In the genomic region with DNA sequence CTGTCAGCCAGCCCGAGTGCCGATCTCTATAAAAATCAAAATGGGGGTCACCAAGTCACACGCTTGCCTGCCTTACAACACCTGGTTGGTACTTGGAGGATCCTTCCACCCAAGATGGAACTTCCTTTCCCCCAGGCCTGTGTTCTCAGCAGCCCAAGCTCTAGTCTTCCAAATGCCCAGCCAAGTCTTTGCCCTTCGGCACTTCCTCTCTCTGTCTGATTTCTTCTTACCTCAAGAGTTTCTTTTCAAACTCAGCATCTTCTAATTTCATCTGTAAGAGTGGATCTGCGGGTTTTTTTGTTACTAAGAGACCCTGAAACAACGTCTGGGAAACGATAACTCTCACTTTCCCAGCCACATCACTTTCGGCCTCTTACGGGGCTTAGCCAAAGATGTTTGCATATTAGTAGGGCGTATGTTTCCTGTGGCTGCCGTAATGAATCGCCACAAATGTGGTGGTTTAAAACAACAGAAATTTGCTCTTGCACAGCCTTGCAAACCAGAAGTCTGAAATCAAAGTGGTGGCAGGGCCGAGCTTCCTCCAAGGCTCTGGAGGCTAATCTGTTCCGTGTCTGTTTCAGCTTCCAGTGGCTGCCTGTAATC, we compare ENCODE assay signal across 10 cellular contexts.
A peak's percentile ranks its signal among the peaks of the same experiment; 100 is the strongest.
DNase-seq lines count a peak whose midpoint lies in the region; ATAC-seq, FAIRE-seq and TF ChIP-seq lines count a peak whose summit lies in the region.
"Had no signal": no experiment of that assay in that cellular context is flagged by ENCODE, and none has a peak within 500 bp of the region (broad histone marks: within the 10 kb centered on the region; RNA-seq: fewer than 3 reads in every experiment).

No MANE protein-coding gene starts in this region.

- no peak overlapping the region for H3K23ac ChIP-seq in H1 (ENCODE audit: insufficient read length)

- H3K9me3 ChIP-seq in H1 (ENCODE audit: insufficient read depth in 2 of 2, low read depth in 1 of 2, low read length in 1 of 2): no peaks in the 10 kb centered on the region
- H3K9me3 ChIP-seq: gastroesophageal sphincter had no signal

- H3K27ac ChIP-seq in H1 (ENCODE audit: low read depth, low read length) (no peak overlapping the region), RWPE1 (no peak overlapping the region)
- H3K27ac ChIP-seq: gastroesophageal sphincter, neural progenitor cell had no signal

- no peak overlapping the region for H4K8ac ChIP-seq in H1 (ENCODE audit: extremely low read depth, insufficient read depth, low read length)

- WGBS in H1 (ENCODE audit: extremely low coverage in 1 of 2, insufficient coverage in 1 of 2, insufficient read length in 1 of 2, insufficient replicate concordance in 2 of 2, low coverage in 1 of 2, low lambda C conversion rate in 2 of 2, missing lambda C conversion rate in 1 of 2), 2 experiments: 90% methylated on average over 14 of the region's 14 CpGs; no CpG with 5 or more reads in 1 of the 2 experiments

- no peak overlapping the region for H2AK5ac ChIP-seq in H1 (ENCODE audit: low read depth, low read length)

- no peak overlapping the region for H2BK15ac ChIP-seq in H1 (ENCODE audit: low read length)

- CTCF ChIA-PET in H1 (lab: Charles Lee; ENCODE audit: partially characterized antibody) (no interaction called here), RWPE1 (lab: Yijun Ruan, JAX) (no interaction called here)

- H4K20me1 ChIP-seq in H1 (replicated peaks in 1 of 2; ENCODE audit: control insufficient read depth in 1 of 2, insufficient read depth in 2 of 2, low read length in 2 of 2): no peaks in the 10 kb centered on the region

- TF ChIP-seq EP300 in H1 (IDR thresholded peaks at IDR 0.05; ENCODE audit: borderline replicate concordance in 1 of 2, low read depth in 2 of 2, low read length in 2 of 2): no peak

- POLR2A ChIA-PET in H1 (lab: Charles Lee; ENCODE audit: partially characterized antibody) (no interaction called here), RWPE1 (lab: Yijun Ruan, JAX; ENCODE audit: low non-redundant PET) (no interaction called here)

- H3K79me2 ChIP-seq in H1 (ENCODE audit: control insufficient read depth in 1 of 2, insufficient read depth in 2 of 2, low read length in 2 of 2): no peaks in the 10 kb centered on the region

- H2BK12ac ChIP-seq in H1 (ENCODE audit: low read depth, low read length): no peak overlapping the region

- H3K9ac ChIP-seq in H1 (replicated peaks in 1 of 4; ENCODE audit: extremely low read depth in 1 of 4, low read depth in 3 of 4, low read length in 3 of 4): no peak overlapping the region
- H3K9ac ChIP-seq: neural progenitor cell had no signal

- no peaks in the 10 kb centered on the region for H3K27me3 ChIP-seq in H1 (replicated peaks in 1 of 4; ENCODE audit: control insufficient read depth in 3 of 4, extremely low read depth in 1 of 4, insufficient read depth in 3 of 4, low read length in 3 of 4)
- H3K27me3 ChIP-seq: gastroesophageal sphincter, neural progenitor cell had no signal

- no peak overlapping the region for H4K5ac ChIP-seq in H1 (ENCODE audit: insufficient read length, low read depth, low read length)

- FAIRE-seq in H1 (lab: Jason Lieb, UNC): peak; percentile 24

- no peak overlapping the region for H3K4me2 ChIP-seq in H1 (ENCODE audit: insufficient read depth in 1 of 2, low read depth in 2 of 2, low read length in 2 of 2)

- no peak overlapping the region for H2BK120ac ChIP-seq in H1 (replicated peaks; ENCODE audit: low read depth, low read length)

- no peaks in the 10 kb centered on the region for H3K79me1 ChIP-seq in H1 (ENCODE audit: low read depth, low read length)

- H3K14ac ChIP-seq in H1 (ENCODE audit: insufficient read length): no peak overlapping the region

- TF ChIP-seq CTCF in GM20000 (IDR thresholded peaks at IDR 0.05; ENCODE audit: extremely low read depth, missing control alignments) (no peak), H1 (IDR thresholded peaks at IDR 0.05; ENCODE audit: control extremely low read depth in 1 of 3, insufficient read depth in 1 of 3, low read depth in 1 of 3, low read length in 3 of 3) (no peak), RWPE1 (conservative IDR thresholded peaks at IDR 0.05; ENCODE audit: low read depth) (no peak)

- peak; percentile 50 for DNase-seq in GM20000 (ENCODE audit: low spot score)
- DNase-seq in H1 (ENCODE audit: low read depth in 1 of 2, low spot score in 2 of 2): no peak
- no peak for DNase-seq in NCI-H1105 (lab: John Stamatoyannopoulos, UW)
- DNase-seq in RWPE1 (ENCODE audit: low spot score): no peak
- DNase-seq in amygdala (lab: John Stamatoyannopoulos, UW): no peak

- H3K23me2 ChIP-seq in H1 (ENCODE audit: low read depth, low read length): no peaks in the 10 kb centered on the region; the same call in 1 of the 2 replicates

- no peak overlapping the region for H3K4ac ChIP-seq in H1 (replicated peaks; ENCODE audit: insufficient read length, low read depth, low read length)

- no peak overlapping the region for H2AFZ ChIP-seq in H1 (ENCODE audit: low read length)
- H2AFZ ChIP-seq: neural progenitor cell had no signal

- no peak overlapping the region for H3K4me3 ChIP-seq in H1 (ENCODE audit: extremely low read depth in 1 of 4, insufficient read depth in 2 of 4, low read depth in 3 of 4, low read length in 4 of 4)
- H3K4me3 ChIP-seq: gastroesophageal sphincter, neural progenitor cell had no signal

- H3K56ac ChIP-seq in H1 (replicated peaks; ENCODE audit: insufficient read length, low read depth, low read length): no peak overlapping the region

- peaks cover 8 to 26% (median 18%) of the 10 kb centered on the region in 4 experiments for H3K4me1 ChIP-seq in H1 (replicated peaks in 1 of 4; ENCODE audit: control insufficient read depth in 3 of 4, insufficient read depth in 4 of 4, low read length in 3 of 4)
- H3K4me1 ChIP-seq: gastroesophageal sphincter had no signal

- H2BK5ac ChIP-seq in H1 (ENCODE audit: low read depth, low read length): no peak overlapping the region; the same call in 1 of the 2 replicates

- ATAC-seq in GM18511 (IDR thresholded peaks at IDR 0.05; ENCODE audit: unreplicated experiment) (peak; percentile 98), HG03097 (IDR thresholded peaks at IDR 0.05; ENCODE audit: low FRiP score, unreplicated experiment) (peak; percentile 86), GM18873 (IDR thresholded peaks at IDR 0.05; ENCODE audit: low FRiP score, unreplicated experiment) (no peak)
- ATAC-seq: gastroesophageal sphincter had no signal

- peaks cover 0 to 20% (median 0%) of the 10 kb centered on the region in 4 experiments; a peak in 3 of 8 replicates for H3K36me3 ChIP-seq in H1 (ENCODE audit: control insufficient read depth in 2 of 4, insufficient read depth in 4 of 4, low read length in 3 of 4)
- H3K36me3 ChIP-seq: neural progenitor cell had no signal

- H2BK20ac ChIP-seq in H1 (ENCODE audit: low read length): no peak overlapping the region

- H4K91ac ChIP-seq in H1 (replicated peaks; ENCODE audit: insufficient read length, low read length): no peak overlapping the region

- TF ChIP-seq POLR2A in H1 (IDR thresholded peaks at IDR 0.05; ENCODE audit: control extremely low read depth in 1 of 2, low read depth in 2 of 2, low read length in 2 of 2): no peak; a peak in 1 of 3 replicates

- H3K18ac ChIP-seq in H1 (ENCODE audit: extremely low read depth, low read length): no peak overlapping the region

- TF ChIP-seq RAD21 in H1 (IDR thresholded peaks at IDR 0.05 in 1 of 2, conservative IDR thresholded peaks at IDR 0.05 in 1 of 2; ENCODE audit: low read depth in 2 of 2, low read length in 2 of 2): no peak

TF ChIP-seq in H1, 55 proteins besides CTCF, POLR2A, EP300 and RAD21:
- TF ChIP-seq GTF2F1 (IDR thresholded peaks at IDR 0.05; ENCODE audit: borderline replicate concordance, low read depth, low read length) (no peak), TAF7 (optimal IDR thresholded peaks at IDR 0.05; ENCODE audit: borderline replicate concordance, low read depth, low read length) (no peak), JUND (IDR thresholded peaks at IDR 0.05; ENCODE audit: low read length) (no peak), CBX5 (IDR thresholded peaks at IDR 0.05; ENCODE audit: low read depth, low read length) (no peak), SIX5 (IDR thresholded peaks at IDR 0.05; ENCODE audit: low read depth, low read length) (no peak), HDAC6 (IDR thresholded peaks at IDR 0.05; ENCODE audit: low read depth, low read length) (no peak), PHF8 (conservative IDR thresholded peaks at IDR 0.05; ENCODE audit: low read depth, low read length) (no peak), BCL11A (IDR thresholded peaks at IDR 0.05; ENCODE audit: low read depth in 2 of 2, low read length in 2 of 2) (no peak), SRF (IDR thresholded peaks at IDR 0.05; ENCODE audit: low read depth, low read length) (no peak), NRF1 (IDR thresholded peaks at IDR 0.05; ENCODE audit: low read depth, low read length) (no peak), YY1 (IDR thresholded peaks at IDR 0.05; ENCODE audit: low read depth, low read length) (no peak), RFX5 (IDR thresholded peaks at IDR 0.05; ENCODE audit: borderline replicate concordance, low read depth, low read length) (no peak)
